In the genomic region with DNA sequence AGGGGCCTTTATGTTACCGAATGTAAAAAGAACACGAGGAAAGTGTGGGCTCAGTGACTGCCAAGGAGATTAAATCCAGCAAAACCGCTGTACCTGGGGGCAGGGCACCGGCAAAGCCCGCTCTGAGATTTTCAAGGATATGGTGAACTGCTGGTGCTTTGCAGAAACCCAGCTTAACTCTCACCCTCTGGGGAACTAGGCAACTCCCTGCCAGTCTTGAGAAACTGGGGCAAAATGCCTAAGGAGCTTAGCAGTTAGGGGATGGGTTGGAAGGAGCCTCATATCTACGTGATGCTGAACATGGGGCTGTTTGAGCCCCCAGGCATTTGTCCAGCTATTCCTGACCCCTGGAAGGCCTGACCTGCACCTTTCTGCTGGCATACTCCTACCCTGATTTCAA, we compare ENCODE assay signal across 30 cellular contexts.
"Had no signal": no experiment of that assay in that cellular context is flagged by ENCODE, and none has a peak within 500 bp of the region (broad histone marks: within the 10 kb centered on the region; RNA-seq: fewer than 3 reads in every experiment).

No MANE protein-coding gene starts in this region.

- H3K27ac ChIP-seq: coronary artery, esophagus squamous epithelium, left ventricle myocardium inferior, pancreas, right lobe of liver, thoracic aorta, tibial nerve, upper lobe of right lung, uterus had no signal

- H3K4me1 Mint-ChIP-seq: immature natural killer cell; memory B cell; naive B cell; stimulated activated naive B cell treated with anti-CD40 and anti-IgM and Interleukin-4, amounts not matched to agents 10 μg/mL and 1 μg/mL and 100 μg/mL, for 72 hours had no signal

- H3K9me3 ChIP-seq: pancreas, right lobe of liver, uterus had no signal

- H3K27me3 ChIP-seq: pancreas, right lobe of liver, tibial nerve, upper lobe of right lung, uterus had no signal

- H3K36me3 ChIP-seq: esophagus squamous epithelium, left ventricle myocardium inferior, pancreas, right lobe of liver, thoracic aorta, tibial nerve, upper lobe of right lung, uterus had no signal

- H3K36me3 Mint-ChIP-seq: mesothelial cell of epicardium had no signal

- H3K4me3 ChIP-seq: coronary artery, esophagus squamous epithelium, left ventricle myocardium inferior, lung, mucosa of descending colon, pancreas, right lobe of liver, thoracic aorta, tibial nerve, upper lobe of right lung, uterus had no signal

- ATAC-seq: left colon; mucosa of descending colon; pancreas; right lobe of liver; stimulated activated naive B cell treated with anti-CD40 and anti-IgM and Interleukin-4, amounts not matched to agents 10 μg/mL and 1 μg/mL and 100 μg/mL, for 72 hours; upper lobe of right lung had no signal

- H3K4me3 Mint-ChIP-seq: immature natural killer cell; memory B cell; mesothelial cell of epicardium; naive B cell; stimulated activated naive B cell treated with anti-CD40 and anti-IgM and Interleukin-4, amounts not matched to agents 10 μg/mL and 1 μg/mL and 100 μg/mL, for 72 hours; stimulated activated naive CD8-positive, alpha-beta T cell treated with anti-CD3 and anti-CD28 coated beads, Interleukin-15, Interleukin-2, amounts not matched to agents 100 ng/mL and 50 ng/mL, for 24 hours had no signal

- DNase-seq: dermis blood vessel endothelial cell; effector memory CD4-positive, alpha-beta T cell; esophagus squamous epithelium; foreskin melanocyte; glutamatergic neuron; hypothalamus; immature natural killer cell; islet precursor cell; kidney glomerular epithelial cell; left colon; left ventricle myocardium inferior; mucosa of descending colon; naive B cell; occipital lobe; pancreas; retina; right lobe of liver; small intestine; stimulated activated CD4-positive, alpha-beta T cell treated with anti-CD3 and anti-CD28 coated beads, Interleukin-15, amount 100 ng/mL, for 24 hours; stimulated activated CD4-positive, alpha-beta T cell treated with anti-CD3 and anti-CD28 coated beads, Interleukin-2, amount 100 ng/mL, for 48 hours; stimulated activated naive B cell treated with anti-CD40 and anti-IgM and Interleukin-4, amounts not matched to agents 10 μg/mL and 1 μg/mL and 100 μg/mL, for 72 hours; upper lobe of right lung; uterus had no signal

- H3K27ac Mint-ChIP-seq: immature natural killer cell; memory B cell; naive B cell; stimulated activated naive B cell treated with anti-CD40 and anti-IgM and Interleukin-4, amounts not matched to agents 10 μg/mL and 1 μg/mL and 100 μg/mL, for 72 hours; stimulated activated naive CD8-positive, alpha-beta T cell treated with anti-CD3 and anti-CD28 coated beads, Interleukin-15, Interleukin-2, amounts not matched to agents 100 ng/mL and 50 ng/mL, for 24 hours had no signal

- H3K4me1 ChIP-seq: esophagus squamous epithelium, left ventricle myocardium inferior, pancreas, right lobe of liver, tibial nerve, upper lobe of right lung, uterus had no signal
